In the genomic region with DNA sequence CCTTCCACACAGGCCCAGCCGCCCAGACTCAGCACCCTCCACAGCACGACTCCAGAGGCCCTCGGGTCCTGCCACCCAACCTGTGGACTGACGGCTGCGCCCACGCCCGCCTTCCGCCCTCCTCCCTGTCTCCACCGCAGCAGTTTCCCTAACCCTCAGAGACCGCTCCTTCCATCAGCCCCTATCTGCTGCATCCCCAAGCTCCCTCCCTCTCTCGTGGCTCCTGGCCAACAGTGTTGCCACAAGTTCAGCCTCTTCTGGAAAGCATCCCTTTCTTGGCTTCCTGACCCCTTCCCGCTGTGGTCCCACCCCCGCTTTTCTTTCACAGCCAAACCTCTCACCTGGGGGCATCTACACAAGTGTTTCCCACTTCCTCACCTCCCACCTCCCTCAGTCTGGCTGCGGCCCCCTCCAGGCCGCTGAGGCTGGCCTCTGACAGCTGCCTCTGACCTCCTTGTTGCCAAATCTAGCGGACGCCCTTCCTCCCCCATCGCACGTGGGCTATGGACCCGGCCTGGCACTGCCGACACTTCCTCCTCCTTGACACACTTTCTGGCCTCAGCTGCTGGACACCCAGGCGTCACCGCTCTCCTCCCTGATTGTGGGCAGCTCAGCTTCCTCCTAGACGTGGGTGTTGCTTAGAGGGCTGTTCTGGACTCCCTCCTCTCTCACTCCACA, we compare ENCODE assay signal across 9 cellular contexts.
DNase-seq lines count a peak whose midpoint lies in the region; ATAC-seq, FAIRE-seq and TF ChIP-seq lines count a peak whose summit lies in the region.
"Had no signal": no experiment of that assay in that cellular context is flagged by ENCODE, and none has a peak within 500 bp of the region (broad histone marks: within the 10 kb centered on the region; RNA-seq: fewer than 3 reads in every experiment).

No MANE protein-coding gene starts in this region.

- H3K4ac ChIP-seq in mesendoderm (ENCODE audit: low read depth, low read length) = no peak overlapping the region

- intact Hi-C loops in Caco-2 (cut with micrococcal nuclease; ENCODE audit: unreplicated experiment) = no loop called here
- intact Hi-C loops in pancreas (cut with DNase I) = no loop called here

- no peaks in the 10 kb centered on the region for H3K9me3 ChIP-seq in Caco-2
- H3K9me3 ChIP-seq in OCI-LY3 (ENCODE audit: insufficient read depth, low read length) = no peaks in the 10 kb centered on the region
- no peaks in the 10 kb centered on the region for H3K9me3 ChIP-seq in pancreas

- no peak overlapping the region for H2BK5ac ChIP-seq in mesendoderm (ENCODE audit: low read length)

- H3K79me1 ChIP-seq in mesendoderm (ENCODE audit: low read length) = no peaks in the 10 kb centered on the region

- no peak overlapping the region for H4K8ac ChIP-seq in mesendoderm (ENCODE audit: low read depth, low read length)

- no peaks in the 10 kb centered on the region for H3K27me3 ChIP-seq in Caco-2 (replicated peaks; ENCODE audit: control insufficient read depth, insufficient read depth, low read length)
- H3K27me3 ChIP-seq in OCI-LY3 (ENCODE audit: low read depth, low read length) = no peaks in the 10 kb centered on the region
- H3K27me3 ChIP-seq in pancreas = no peaks in the 10 kb centered on the region
- H3K27me3 ChIP-seq in mesendoderm (ENCODE audit: insufficient read depth, low read length, poor library complexity) = no peaks in the 10 kb centered on the region

- H3K4me1 Mint-ChIP-seq in Caco-2 (ENCODE audit: low read depth, unreplicated experiment) = peaks cover 7% of the 10 kb centered on the region

- 72 to 78% methylated on average over 24 of the region's 24 CpGs for WGBS in pancreas, 2 donors
- no CpG with 5 or more reads among the region's 24 CpGs for WGBS in mesendoderm (ENCODE audit: extremely low coverage, insufficient coverage, low lambda C conversion rate)

- H3K27ac Mint-ChIP-seq in Caco-2 (ENCODE audit: unreplicated experiment) = peak overlapping the region; percentile 20

- no peak overlapping the region for H3K23ac ChIP-seq in mesendoderm (ENCODE audit: low read length)

- H2AFZ ChIP-seq in OCI-LY3 (ENCODE audit: low read depth, low read length) = no peak overlapping the region

- no peaks in the 10 kb centered on the region for H4K20me1 ChIP-seq in OCI-LY3 (ENCODE audit: insufficient read depth, low read length)

- H3K36me3 ChIP-seq in Caco-2 (ENCODE audit: control insufficient read depth, insufficient read depth, low read length) (no peaks in the 10 kb centered on the region), OCI-LY3 (replicated peaks; ENCODE audit: low read depth, low read length) (no peaks in the 10 kb centered on the region), pancreas (no peaks in the 10 kb centered on the region), mesendoderm (ENCODE audit: control insufficient read depth, insufficient read depth, low read length) (no peaks in the 10 kb centered on the region)

- FAIRE-seq in pancreas (lab: Jason Lieb, UNC) = no peak

- H3K36me3 Mint-ChIP-seq in Caco-2 (ENCODE audit: insufficient read depth, unreplicated experiment) = no peaks in the 10 kb centered on the region

- H3K18ac ChIP-seq in mesendoderm (ENCODE audit: low read length) = no peak overlapping the region

- H3K4me2 ChIP-seq in OCI-LY3 (ENCODE audit: low read length) = peak overlapping the region; percentile 77
- no peak overlapping the region for H3K4me2 ChIP-seq in mesendoderm (ENCODE audit: low read length)

- BruUV-seq in Caco-2 (replicated peaks; lab: Mats Ljungman, UMichigan) = no TSS peak

- CTCF ChIA-PET in Caco-2 (lab: Charles Lee) = no interaction called here

- DNase-seq in Caco-2 (no peak), fibroblast of pulmonary artery (ENCODE audit: low read depth) (peak; percentile 91), pancreas (peak in 4 of 6 donors; percentile 17 to 69 (median 54)), NCI-H345 treated with DMSO at 0.1 percent for 48 hours (lab: John Stamatoyannopoulos, UW; ENCODE audit: unreplicated experiment) (no peak), mesendoderm (no peak), NCI-H2171 (lab: John Stamatoyannopoulos, UW) (no peak)
- DNase-seq: T-helper 9 cell had no signal

- H3K4me3 ChIP-seq in Caco-2 (ENCODE audit: low read depth, low read length) (no peak overlapping the region), OCI-LY3 (ENCODE audit: low read length) (no peak overlapping the region), fibroblast of pulmonary artery (replicated peaks; ENCODE audit: low read depth, low read length) (no peak overlapping the region), pancreas (no peak overlapping the region), mesendoderm (ENCODE audit: low read length) (no peak overlapping the region)

- POLR2A ChIA-PET in Caco-2 (lab: Charles Lee) = no interaction called here

- H3K27me3 Mint-ChIP-seq in Caco-2 (ENCODE audit: insufficient read depth, unreplicated experiment) = no peaks in the 10 kb centered on the region

- H3K4me1 ChIP-seq in Caco-2 (peaks cover 16% of the 10 kb centered on the region; the same call in 1 of the 2 replicates), OCI-LY3 (ENCODE audit: low read length) (peaks cover 99% of the 10 kb centered on the region), pancreas (no peaks in the 10 kb centered on the region), mesendoderm (ENCODE audit: control insufficient read depth, low read depth, low read length) (no peaks in the 10 kb centered on the region)

- H2BK15ac ChIP-seq in mesendoderm (replicated peaks; ENCODE audit: low read depth) = no peak overlapping the region

- H3K9me3 Mint-ChIP-seq in Caco-2 (ENCODE audit: unreplicated experiment) = no peaks in the 10 kb centered on the region

- H4K5ac ChIP-seq in mesendoderm (ENCODE audit: low read length) = no peak overlapping the region

- H3K9ac ChIP-seq in OCI-LY3 (ENCODE audit: low read length) (peak overlapping the region; percentile 62; the same call in 1 of the 2 replicates), mesendoderm (ENCODE audit: low read length) (no peak overlapping the region)

- ATAC-seq in pancreas = peak in 3 of 4 donors; percentile 65 to 72 (median 68)
- ATAC-seq in HG03432 (IDR thresholded peaks at IDR 0.05; ENCODE audit: unreplicated experiment) = no peak

- no peak overlapping the region for H2AK5ac ChIP-seq in mesendoderm (ENCODE audit: low read length)

- H3K56ac ChIP-seq in mesendoderm (ENCODE audit: low read length) = no peak overlapping the region

- no peak overlapping the region for H3K4me3 Mint-ChIP-seq in Caco-2 (ENCODE audit: unreplicated experiment)

- H2BK120ac ChIP-seq in mesendoderm (ENCODE audit: low read depth, low read length) = no peak overlapping the region

- 0 out of 2 replicates have a peak, but pooled peaks cover 3% of the 10 kb centered on the region for H3K79me2 ChIP-seq in OCI-LY3 (ENCODE audit: low read length)
- no peaks in the 10 kb centered on the region for H3K79me2 ChIP-seq in mesendoderm (ENCODE audit: control insufficient read depth, insufficient read depth, low read length)

- TF ChIP-seq CTCF in Caco-2 (IDR thresholded peaks at IDR 0.05; ENCODE audit: insufficient read depth in 1 of 2, low read depth in 1 of 2, low read length in 1 of 2, severe bottlenecking in 1 of 2, unreplicated experiment in 1 of 2) (no peak), OCI-LY3 (IDR thresholded peaks at IDR 0.05; ENCODE audit: low read depth, low read length) (no peak), fibroblast of pulmonary artery (IDR thresholded peaks at IDR 0.05; ENCODE audit: low read length, missing control alignments) (no peak), pancreas (IDR thresholded peaks at IDR 0.05) (no peak)

- H3K27ac ChIP-seq in OCI-LY3 (ENCODE audit: low read length) = no peak overlapping the region; the same call in 1 of the 2 replicates
- no peak overlapping the region for H3K27ac ChIP-seq in pancreas
- H3K27ac ChIP-seq in mesendoderm (ENCODE audit: low read depth, low read length) = no peak overlapping the region

Comparison
In these comparisons a context has a peak if more than half of its experiments do, and no peak if none do; other contexts are left out.
1. DNase-seq: peak in fibroblast of pulmonary artery (single experiment) and pancreas (4 of 6); none in Caco-2 (0 of 2), NCI-H345 treated with DMSO at 0.1 percent for 48 hours (single experiment), mesendoderm (single experiment) and NCI-H2171 (single experiment).